Comparison of ENCODE assay signal across 1 cellular context in the genomic region with DNA sequence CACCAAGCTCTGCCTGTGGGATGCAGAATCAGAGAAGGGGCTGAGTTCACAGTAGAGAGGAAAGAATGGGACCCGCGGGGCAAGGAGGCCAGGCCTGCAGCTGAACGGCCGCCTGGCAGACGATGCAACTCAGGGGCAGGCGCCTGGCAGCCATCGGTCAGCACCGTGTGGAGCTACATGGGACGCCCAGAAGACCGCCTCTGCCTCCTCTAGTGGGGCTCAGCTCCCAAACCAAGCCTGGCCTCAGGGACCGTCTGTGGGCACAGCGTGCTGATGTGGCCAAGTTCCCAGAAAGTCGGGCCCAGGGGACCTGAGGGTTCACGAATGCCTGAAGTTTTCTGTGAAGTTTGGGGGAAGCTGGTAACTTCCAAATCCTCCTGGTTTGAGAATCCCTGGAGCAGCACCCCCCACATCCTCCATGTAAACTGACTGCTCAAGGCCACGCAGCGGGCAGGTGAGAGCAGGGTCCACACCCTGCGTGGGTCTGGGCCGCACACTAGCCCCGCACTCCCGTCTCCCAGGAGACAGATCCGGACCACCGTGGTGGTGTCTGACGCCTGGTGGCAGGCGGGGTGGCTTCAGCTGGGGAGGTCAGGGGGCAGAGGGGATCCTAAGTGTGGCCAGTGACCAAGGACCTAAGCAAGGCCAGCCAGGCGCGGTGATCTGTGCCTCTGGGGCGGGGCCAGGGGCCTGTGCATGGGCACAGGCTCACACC.
TF ChIP-seq lines count a peak whose summit lies in the region.

No MANE protein-coding gene starts in this region.

TF ChIP-seq in SK-N-SH treated with all-trans-retinoic acid at 6 μM for 48 hours, 23 proteins besides CTCF, POLR2A, EP300 and RAD21 (continued from another document):
- TF ChIP-seq ZFP30 (CRISPR knock-in tag; IDR thresholded peaks at IDR 0.05) (no peak), ZNF70 (CRISPR knock-in tag; IDR thresholded peaks at IDR 0.05) (no peak), GLIS3 (CRISPR knock-in tag; IDR thresholded peaks at IDR 0.05) (no peak), TCF4 (CRISPR knock-in tag; IDR thresholded peaks at IDR 0.05; ENCODE audit: borderline replicate concordance) (no peak), ZFP3 (CRISPR knock-in tag; IDR thresholded peaks at IDR 0.05) (no peak), OSR1 (CRISPR knock-in tag; IDR thresholded peaks at IDR 0.05) (no peak), ZNF8 (CRISPR knock-in tag; IDR thresholded peaks at IDR 0.05) (no peak), ZNF565 (CRISPR knock-in tag; conservative IDR thresholded peaks at IDR 0.05; ENCODE audit: low read depth) (no peak), ZC3H10 (CRISPR knock-in tag; IDR thresholded peaks at IDR 0.05) (no peak), BACH2 (CRISPR knock-in tag; IDR thresholded peaks at IDR 0.05; ENCODE audit: borderline replicate concordance) (no peak), PPARA (CRISPR knock-in tag; IDR thresholded peaks at IDR 0.05; ENCODE audit: borderline replicate concordance) (no peak), SNAI2 (CRISPR knock-in tag; IDR thresholded peaks at IDR 0.05) (no peak), RARB (CRISPR knock-in tag; IDR thresholded peaks at IDR 0.05) (no peak)
- TF ChIP-seq, protein P1, sequence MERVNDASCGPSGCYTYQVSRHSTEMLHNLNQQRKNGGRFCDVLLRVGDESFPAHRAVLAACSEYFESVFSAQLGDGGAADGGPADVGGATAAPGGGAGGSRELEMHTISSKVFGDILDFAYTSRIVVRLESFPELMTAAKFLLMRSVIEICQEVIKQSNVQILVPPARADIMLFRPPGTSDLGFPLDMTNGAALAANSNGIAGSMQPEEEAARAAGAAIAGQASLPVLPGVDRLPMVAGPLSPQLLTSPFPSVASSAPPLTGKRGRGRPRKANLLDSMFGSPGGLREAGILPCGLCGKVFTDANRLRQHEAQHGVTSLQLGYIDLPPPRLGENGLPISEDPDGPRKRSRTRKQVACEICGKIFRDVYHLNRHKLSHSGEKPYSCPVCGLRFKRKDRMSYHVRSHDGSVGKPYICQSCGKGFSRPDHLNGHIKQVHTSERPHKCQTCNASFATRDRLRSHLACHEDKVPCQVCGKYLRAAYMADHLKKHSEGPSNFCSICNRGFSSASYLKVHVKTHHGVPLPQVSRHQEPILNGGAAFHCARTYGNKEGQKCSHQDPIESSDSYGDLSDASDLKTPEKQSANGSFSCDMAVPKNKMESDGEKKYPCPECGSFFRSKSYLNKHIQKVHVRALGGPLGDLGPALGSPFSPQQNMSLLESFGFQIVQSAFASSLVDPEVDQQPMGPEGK (CRISPR knock-in tag; IDR thresholded peaks at IDR 0.05; ENCODE audit: borderline replicate concordance): no peak
- TF ChIP-seq, protein P2, sequence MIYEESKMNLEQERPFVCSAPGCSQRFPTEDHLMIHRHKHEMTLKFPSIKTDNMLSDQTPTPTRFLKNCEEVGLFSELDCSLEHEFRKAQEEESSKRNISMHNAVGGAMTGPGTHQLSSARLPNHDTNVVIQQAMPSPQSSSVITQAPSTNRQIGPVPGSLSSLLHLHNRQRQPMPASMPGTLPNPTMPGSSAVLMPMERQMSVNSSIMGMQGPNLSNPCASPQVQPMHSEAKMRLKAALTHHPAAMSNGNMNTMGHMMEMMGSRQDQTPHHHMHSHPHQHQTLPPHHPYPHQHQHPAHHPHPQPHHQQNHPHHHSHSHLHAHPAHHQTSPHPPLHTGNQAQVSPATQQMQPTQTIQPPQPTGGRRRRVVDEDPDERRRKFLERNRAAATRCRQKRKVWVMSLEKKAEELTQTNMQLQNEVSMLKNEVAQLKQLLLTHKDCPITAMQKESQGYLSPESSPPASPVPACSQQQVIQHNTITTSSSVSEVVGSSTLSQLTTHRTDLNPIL (CRISPR knock-in tag; IDR thresholded peaks at IDR 0.05; ENCODE audit: low read depth): no peak
